In the genomic region with DNA sequence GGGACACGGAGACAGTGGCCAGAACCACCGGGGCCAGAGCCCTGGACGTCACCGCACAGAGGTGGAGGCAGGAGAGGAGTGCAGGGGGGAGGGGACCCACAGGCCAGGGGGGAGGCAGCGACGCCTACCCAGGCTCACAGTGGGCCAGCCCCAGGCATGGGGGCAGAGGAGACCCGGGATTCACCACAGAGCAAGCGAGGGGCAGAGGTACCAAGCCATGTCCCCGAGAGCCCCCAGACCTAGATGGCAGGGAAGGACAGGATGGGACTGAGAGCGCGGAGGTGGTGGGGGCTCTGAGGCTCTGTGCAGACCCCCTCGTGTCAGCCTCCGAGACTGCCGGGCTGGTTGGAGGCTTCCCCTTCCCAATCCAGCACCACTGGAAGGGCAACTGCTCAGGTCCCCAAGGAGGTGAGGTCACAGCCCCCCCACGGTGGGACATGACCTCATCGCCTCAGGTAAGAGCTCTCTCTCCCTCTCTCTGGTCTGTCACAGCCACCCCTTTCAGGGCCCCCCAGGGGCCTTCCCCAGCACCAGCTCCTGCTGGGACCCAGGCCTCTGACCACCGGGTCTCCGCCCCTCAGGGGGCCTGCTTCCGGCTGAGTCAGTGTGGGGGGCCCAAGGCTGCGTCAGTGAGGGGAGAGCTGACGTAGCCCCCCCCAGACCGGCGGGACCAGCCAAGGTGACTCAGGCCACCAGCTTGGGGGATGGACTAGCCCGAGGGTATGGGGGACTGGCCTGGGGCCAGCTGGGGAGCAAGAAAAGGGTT, we compare ENCODE assay signal across 1 cellular context.
A peak's percentile ranks its signal among the peaks of the same experiment; 100 is the strongest.
TF ChIP-seq lines count a peak whose summit lies in the region.

No MANE protein-coding gene starts in this region.

TF ChIP-seq in A549, 52 proteins besides CTCF, POLR2A, EP300 and RAD21:
- TF ChIP-seq, protein P1, sequence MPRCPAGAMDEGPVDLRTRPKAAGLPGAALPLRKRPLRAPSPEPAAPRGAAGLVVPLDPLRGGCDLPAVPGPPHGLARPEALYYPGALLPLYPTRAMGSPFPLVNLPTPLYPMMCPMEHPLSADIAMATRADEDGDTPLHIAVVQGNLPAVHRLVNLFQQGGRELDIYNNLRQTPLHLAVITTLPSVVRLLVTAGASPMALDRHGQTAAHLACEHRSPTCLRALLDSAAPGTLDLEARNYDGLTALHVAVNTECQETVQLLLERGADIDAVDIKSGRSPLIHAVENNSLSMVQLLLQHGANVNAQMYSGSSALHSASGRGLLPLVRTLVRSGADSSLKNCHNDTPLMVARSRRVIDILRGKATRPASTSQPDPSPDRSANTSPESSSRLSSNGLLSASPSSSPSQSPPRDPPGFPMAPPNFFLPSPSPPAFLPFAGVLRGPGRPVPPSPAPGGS (IDR thresholded peaks at IDR 0.05): peak; percentile 80; the same call in 2 of the 3 replicates
- TF ChIP-seq, protein P2, sequence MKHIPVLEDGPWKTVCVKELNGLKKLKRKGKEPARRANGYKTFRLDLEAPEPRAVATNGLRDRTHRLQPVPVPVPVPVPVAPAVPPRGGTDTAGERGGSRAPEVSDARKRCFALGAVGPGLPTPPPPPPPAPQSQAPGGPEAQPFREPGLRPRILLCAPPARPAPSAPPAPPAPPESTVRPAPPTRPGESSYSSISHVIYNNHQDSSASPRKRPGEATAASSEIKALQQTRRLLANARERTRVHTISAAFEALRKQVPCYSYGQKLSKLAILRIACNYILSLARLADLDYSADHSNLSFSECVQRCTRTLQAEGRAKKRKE (CRISPR knock-in tag; IDR thresholded peaks at IDR 0.05; ENCODE audit: low read depth): peak; percentile 87; the same call in 1 of the 2 replicates
- no peak for TF ChIP-seq ZNF302 (CRISPR knock-in tag; IDR thresholded peaks at IDR 0.05)
- TF ChIP-seq, protein P3, sequence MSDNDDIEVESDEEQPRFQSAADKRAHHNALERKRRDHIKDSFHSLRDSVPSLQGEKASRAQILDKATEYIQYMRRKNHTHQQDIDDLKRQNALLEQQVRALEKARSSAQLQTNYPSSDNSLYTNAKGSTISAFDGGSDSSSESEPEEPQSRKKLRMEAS (IDR thresholded peaks at IDR 0.05): peak; percentile 63
- no peak for TF ChIP-seq BHLHE40 (IDR thresholded peaks at IDR 0.05; ENCODE audit: low read depth, low read length)
- TF ChIP-seq, protein P4, sequence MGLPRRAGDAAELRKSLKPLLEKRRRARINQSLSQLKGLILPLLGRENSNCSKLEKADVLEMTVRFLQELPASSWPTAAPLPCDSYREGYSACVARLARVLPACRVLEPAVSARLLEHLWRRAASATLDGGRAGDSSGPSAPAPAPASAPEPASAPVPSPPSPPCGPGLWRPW (IDR thresholded peaks at IDR 0.05): no peak; the same call in none of the 2 replicates
- no peak; a peak in 1 of 4 replicates for TF ChIP-seq CEBPB (IDR thresholded peaks at IDR 0.05)
- TF ChIP-seq FOSL2 (IDR thresholded peaks at IDR 0.05): peak; percentile 94
- peak; percentile 98 for TF ChIP-seq FOSL2 (CRISPR knock-in tag; IDR thresholded peaks at IDR 0.05)
- peak; percentile 94 for TF ChIP-seq RARB (CRISPR knock-in tag; IDR thresholded peaks at IDR 0.05)
- TF ChIP-seq CHD2 (IDR thresholded peaks at IDR 0.05; ENCODE audit: low read length, partially characterized antibody): no peak
- TF ChIP-seq HDAC2 (IDR thresholded peaks at IDR 0.05): no peak
- 0 out of 3 replicates have a peak, but pooled peaks have one; percentile 40 for TF ChIP-seq SMC3 (IDR thresholded peaks at IDR 0.05)
- peak; percentile 24 for TF ChIP-seq MAFK (IDR thresholded peaks at IDR 0.05; ENCODE audit: partially characterized antibody)
- TF ChIP-seq NFE2L2 (conservative IDR thresholded peaks at IDR 0.05; ENCODE audit: low read length): no peak
- TF ChIP-seq CBX8 (IDR thresholded peaks at IDR 0.05): no peak
- TF ChIP-seq ZSCAN20 (CRISPR knock-in tag; IDR thresholded peaks at IDR 0.05): no peak
- TF ChIP-seq HOXB13 (CRISPR knock-in tag; IDR thresholded peaks at IDR 0.05; ENCODE audit: low read depth): peak; percentile 94; the same call in 1 of the 2 replicates
- TF ChIP-seq TP53 (CRISPR knock-in tag; IDR thresholded peaks at IDR 0.05): no peak
- no peak for TF ChIP-seq CHD4 (IDR thresholded peaks at IDR 0.05; ENCODE audit: borderline replicate concordance)
- TF ChIP-seq KDM1A (IDR thresholded peaks at IDR 0.05; ENCODE audit: low read depth): no peak
- TF ChIP-seq MYC (IDR thresholded peaks at IDR 0.05; ENCODE audit: borderline replicate concordance, low read length): no peak
- no peak for TF ChIP-seq POLR2AphosphoS2 (conservative IDR thresholded peaks at IDR 0.05; ENCODE audit: low read length)
- TF ChIP-seq GATA3 (IDR thresholded peaks at IDR 0.05; ENCODE audit: borderline replicate concordance): peak; percentile 98
- peak; percentile 74 for TF ChIP-seq FOXS1 (CRISPR knock-in tag; IDR thresholded peaks at IDR 0.05)
- no peak for TF ChIP-seq KDM5A (IDR thresholded peaks at IDR 0.05)
- TF ChIP-seq, protein P5, sequence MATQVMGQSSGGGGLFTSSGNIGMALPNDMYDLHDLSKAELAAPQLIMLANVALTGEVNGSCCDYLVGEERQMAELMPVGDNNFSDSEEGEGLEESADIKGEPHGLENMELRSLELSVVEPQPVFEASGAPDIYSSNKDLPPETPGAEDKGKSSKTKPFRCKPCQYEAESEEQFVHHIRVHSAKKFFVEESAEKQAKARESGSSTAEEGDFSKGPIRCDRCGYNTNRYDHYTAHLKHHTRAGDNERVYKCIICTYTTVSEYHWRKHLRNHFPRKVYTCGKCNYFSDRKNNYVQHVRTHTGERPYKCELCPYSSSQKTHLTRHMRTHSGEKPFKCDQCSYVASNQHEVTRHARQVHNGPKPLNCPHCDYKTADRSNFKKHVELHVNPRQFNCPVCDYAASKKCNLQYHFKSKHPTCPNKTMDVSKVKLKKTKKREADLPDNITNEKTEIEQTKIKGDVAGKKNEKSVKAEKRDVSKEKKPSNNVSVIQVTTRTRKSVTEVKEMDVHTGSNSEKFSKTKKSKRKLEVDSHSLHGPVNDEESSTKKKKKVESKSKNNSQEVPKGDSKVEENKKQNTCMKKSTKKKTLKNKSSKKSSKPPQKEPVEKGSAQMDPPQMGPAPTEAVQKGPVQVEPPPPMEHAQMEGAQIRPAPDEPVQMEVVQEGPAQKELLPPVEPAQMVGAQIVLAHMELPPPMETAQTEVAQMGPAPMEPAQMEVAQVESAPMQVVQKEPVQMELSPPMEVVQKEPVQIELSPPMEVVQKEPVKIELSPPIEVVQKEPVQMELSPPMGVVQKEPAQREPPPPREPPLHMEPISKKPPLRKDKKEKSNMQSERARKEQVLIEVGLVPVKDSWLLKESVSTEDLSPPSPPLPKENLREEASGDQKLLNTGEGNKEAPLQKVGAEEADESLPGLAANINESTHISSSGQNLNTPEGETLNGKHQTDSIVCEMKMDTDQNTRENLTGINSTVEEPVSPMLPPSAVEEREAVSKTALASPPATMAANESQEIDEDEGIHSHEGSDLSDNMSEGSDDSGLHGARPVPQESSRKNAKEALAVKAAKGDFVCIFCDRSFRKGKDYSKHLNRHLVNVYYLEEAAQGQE (IDR thresholded peaks at IDR 0.05): no peak
- TF ChIP-seq, protein P6, sequence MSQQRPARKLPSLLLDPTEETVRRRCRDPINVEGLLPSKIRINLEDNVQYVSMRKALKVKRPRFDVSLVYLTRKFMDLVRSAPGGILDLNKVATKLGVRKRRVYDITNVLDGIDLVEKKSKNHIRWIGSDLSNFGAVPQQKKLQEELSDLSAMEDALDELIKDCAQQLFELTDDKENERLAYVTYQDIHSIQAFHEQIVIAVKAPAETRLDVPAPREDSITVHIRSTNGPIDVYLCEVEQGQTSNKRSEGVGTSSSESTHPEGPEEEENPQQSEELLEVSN (IDR thresholded peaks at IDR 0.05; ENCODE audit: borderline replicate concordance, low read depth): no peak
- TF ChIP-seq, protein P7, sequence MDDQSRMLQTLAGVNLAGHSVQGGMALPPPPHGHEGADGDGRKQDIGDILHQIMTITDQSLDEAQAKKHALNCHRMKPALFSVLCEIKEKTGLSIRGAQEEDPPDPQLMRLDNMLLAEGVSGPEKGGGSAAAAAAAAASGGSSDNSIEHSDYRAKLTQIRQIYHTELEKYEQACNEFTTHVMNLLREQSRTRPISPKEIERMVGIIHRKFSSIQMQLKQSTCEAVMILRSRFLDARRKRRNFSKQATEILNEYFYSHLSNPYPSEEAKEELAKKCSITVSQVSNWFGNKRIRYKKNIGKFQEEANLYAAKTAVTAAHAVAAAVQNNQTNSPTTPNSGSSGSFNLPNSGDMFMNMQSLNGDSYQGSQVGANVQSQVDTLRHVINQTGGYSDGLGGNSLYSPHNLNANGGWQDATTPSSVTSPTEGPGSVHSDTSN (IDR thresholded peaks at IDR 0.05): peak; percentile 70; the same call in 1 of the 2 replicates
- TF ChIP-seq RFX5 (IDR thresholded peaks at IDR 0.05): no peak
- peak; percentile 93 for TF ChIP-seq JUNB (IDR thresholded peaks at IDR 0.05)
- TF ChIP-seq EHF (CRISPR knock-in tag; IDR thresholded peaks at IDR 0.05): 0 out of 2 replicates have a peak, but pooled peaks have one; percentile 29
- no peak for TF ChIP-seq SREBF2 (IDR thresholded peaks at IDR 0.05)
- no peak for TF ChIP-seq HEYL (CRISPR knock-in tag; IDR thresholded peaks at IDR 0.05)
- peak; percentile 92 for TF ChIP-seq TFCP2L1 (CRISPR knock-in tag; IDR thresholded peaks at IDR 0.05)
- no peak for TF ChIP-seq ZFP36 (IDR thresholded peaks at IDR 0.05; ENCODE audit: borderline replicate concordance, partially characterized antibody)
- peak; percentile 96 to 98 for TF ChIP-seq JUN (IDR thresholded peaks at IDR 0.05)
- no peak for TF ChIP-seq MAZ (IDR thresholded peaks at IDR 0.05; ENCODE audit: borderline replicate concordance, low read depth, low read length)
- no peak for TF ChIP-seq NR3C1 (IDR thresholded peaks at IDR 0.05)
- TF ChIP-seq, protein P8, sequence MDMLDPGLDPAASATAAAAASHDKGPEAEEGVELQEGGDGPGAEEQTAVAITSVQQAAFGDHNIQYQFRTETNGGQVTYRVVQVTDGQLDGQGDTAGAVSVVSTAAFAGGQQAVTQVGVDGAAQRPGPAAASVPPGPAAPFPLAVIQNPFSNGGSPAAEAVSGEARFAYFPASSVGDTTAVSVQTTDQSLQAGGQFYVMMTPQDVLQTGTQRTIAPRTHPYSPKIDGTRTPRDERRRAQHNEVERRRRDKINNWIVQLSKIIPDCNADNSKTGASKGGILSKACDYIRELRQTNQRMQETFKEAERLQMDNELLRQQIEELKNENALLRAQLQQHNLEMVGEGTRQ (IDR thresholded peaks at IDR 0.05): no peak
- no peak for TF ChIP-seq ESRRA (IDR thresholded peaks at IDR 0.05; ENCODE audit: borderline replicate concordance, low read length)
- TF ChIP-seq PHF8 (IDR thresholded peaks at IDR 0.05; ENCODE audit: borderline replicate concordance, low read depth): no peak
- peak; percentile 86; the same call in 1 of the 2 replicates for TF ChIP-seq FOSB (CRISPR knock-in tag; IDR thresholded peaks at IDR 0.05)
- TF ChIP-seq NPAS2 (CRISPR knock-in tag; IDR thresholded peaks at IDR 0.05; ENCODE audit: borderline replicate concordance): no peak
- peak; percentile 82 for TF ChIP-seq HOXA7 (CRISPR knock-in tag; IDR thresholded peaks at IDR 0.05)
- peak; percentile 91 for TF ChIP-seq HOXB5 (CRISPR knock-in tag; IDR thresholded peaks at IDR 0.05)
- no peak for TF ChIP-seq ZC3H11A (IDR thresholded peaks at IDR 0.05)
- TF ChIP-seq CBX2 (IDR thresholded peaks at IDR 0.05; ENCODE audit: borderline replicate concordance, low read depth): no peak
- TF ChIP-seq, protein P9, sequence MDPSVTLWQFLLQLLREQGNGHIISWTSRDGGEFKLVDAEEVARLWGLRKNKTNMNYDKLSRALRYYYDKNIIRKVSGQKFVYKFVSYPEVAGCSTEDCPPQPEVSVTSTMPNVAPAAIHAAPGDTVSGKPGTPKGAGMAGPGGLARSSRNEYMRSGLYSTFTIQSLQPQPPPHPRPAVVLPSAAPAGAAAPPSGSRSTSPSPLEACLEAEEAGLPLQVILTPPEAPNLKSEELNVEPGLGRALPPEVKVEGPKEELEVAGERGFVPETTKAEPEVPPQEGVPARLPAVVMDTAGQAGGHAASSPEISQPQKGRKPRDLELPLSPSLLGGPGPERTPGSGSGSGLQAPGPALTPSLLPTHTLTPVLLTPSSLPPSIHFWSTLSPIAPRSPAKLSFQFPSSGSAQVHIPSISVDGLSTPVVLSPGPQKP (IDR thresholded peaks at IDR 0.05; ENCODE audit: low read depth, low read length): no peak
